Comparison of ENCODE assay signal across 18 cellular contexts in genomic region chr5:66452109-66452508, GRCh38.
"Had no signal": no experiment of that assay in that cellular context is flagged by ENCODE, and none has a peak within 500 bp of the region (broad histone marks: within the 10 kb centered on the region; RNA-seq: fewer than 3 reads in every experiment).

No MANE protein-coding gene starts in this region.

- H3K27me3 ChIP-seq: SJSA1 had no signal

- H3K9me3 ChIP-seq: SJSA1 had no signal

- DNase-seq: KBM-7, NCI-H1048, NCI-H1105, NCI-H1417, NCI-H1436 treated with DMSO at 0.1 percent for 48 hours, NCI-H1694, NCI-H187 treated with DMSO at 0.1 percent for 48 hours, NCI-H2029 treated with DMSO at 0.1 percent for 48 hours, NCI-H2171 treated with DMSO at 0.1 percent for 48 hours, NCI-H345, NCI-H524, NCI-H526 treated with DMSO at 0.1 percent for 48 hours, NCI-H748 treated with DMSO at 0.1 percent for 48 hours, Right ventricle myocardium superior, RPMI8226, SIG-M5 had no signal

- H3K4me3 ChIP-seq: SJSA1, SK-N-MC had no signal

- H3K36me3 ChIP-seq: SJSA1 had no signal

- H3K27ac ChIP-seq: SJSA1, SK-N-MC had no signal
